8 cellular contexts compared by ENCODE assay signal in the genomic region with DNA sequence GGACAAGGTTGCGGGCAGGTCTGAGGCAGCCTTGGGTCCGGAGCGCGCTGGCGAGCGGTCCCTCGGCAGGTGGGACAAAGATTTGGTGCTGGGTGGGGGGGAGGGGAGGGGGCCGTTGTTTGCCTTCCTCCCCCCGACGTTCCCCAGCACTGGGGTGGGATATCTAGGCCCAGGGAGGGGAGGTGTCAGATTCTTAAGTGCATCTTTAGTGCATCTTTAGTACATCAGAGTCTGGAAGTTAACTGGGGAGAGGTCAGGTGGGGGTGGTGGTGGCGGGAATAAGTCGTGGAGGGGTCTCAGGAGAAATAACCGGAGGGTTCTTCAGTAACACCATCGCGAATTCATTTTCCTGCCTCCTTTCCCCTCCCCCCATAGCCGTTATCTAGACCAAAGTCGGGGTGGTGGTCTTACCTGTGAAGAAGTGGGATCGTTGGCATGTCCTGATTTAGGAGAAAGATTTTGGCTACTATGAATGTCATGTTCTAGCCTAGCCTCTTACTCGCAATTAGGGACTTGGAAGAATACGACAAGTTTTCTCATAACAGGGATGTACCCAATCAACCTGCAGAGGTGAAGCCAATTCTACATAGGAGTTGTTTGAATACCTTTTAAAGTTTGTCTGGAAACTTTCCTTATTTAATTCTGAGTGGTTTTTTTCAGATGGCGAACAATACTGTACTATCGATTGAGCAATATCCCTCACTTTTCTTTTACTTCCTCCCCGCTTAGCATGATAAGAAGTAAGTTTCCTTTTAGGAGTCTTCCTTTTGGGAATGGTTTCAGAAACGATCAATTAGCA. TPM values are rescaled to one million over a fixed set of nuclear protein-coding genes. Genes with fewer than 3 reads are reported as not detected.
A peak's percentile ranks its signal among the peaks of the same experiment; 100 is the strongest.
DNase-seq lines count a peak whose midpoint lies in the region; ATAC-seq, FAIRE-seq and TF ChIP-seq lines count a peak whose summit lies in the region.

No MANE protein-coding gene starts in this region.

- CTCF ChIA-PET in AG04449 (lab: Yijun Ruan, JAX), result interaction anchor here (1.3 kb wide), 1 partner anchor 68 kb away, joined by 3 read pairs; no protein-coding TSS in a partner anchor

- H3K4me3 ChIP-seq in AG04449 (ENCODE audit: low read depth, low read length) (peak overlapping the region; percentile 86), skeletal muscle satellite cell (ENCODE audit: low read length) (peak overlapping the region; percentile 82)

- peak overlapping the region; percentile 93 for H3K9ac ChIP-seq in skeletal muscle satellite cell (ENCODE audit: low read depth, low read length)

- H3K9me3 ChIP-seq in skeletal muscle satellite cell (replicated peaks; ENCODE audit: low read length), result no peaks in the 10 kb centered on the region

- FAIRE-seq in GM19239 (lab: Jason Lieb, UNC), result peak; percentile 73

- no peaks in the 10 kb centered on the region for H3K36me3 ChIP-seq in skeletal muscle satellite cell (ENCODE audit: insufficient read depth, low read length)

- H3K4me2 ChIP-seq in skeletal muscle satellite cell (ENCODE audit: low read length), result peak overlapping the region; percentile 88

- ATAC-seq in GM18868 (IDR thresholded peaks at IDR 0.05; ENCODE audit: unreplicated experiment), result no peak

- H3K4me1 ChIP-seq in skeletal muscle satellite cell (ENCODE audit: control insufficient read depth, insufficient read depth, low read length), result peaks cover 14% of the 10 kb centered on the region

- TF ChIP-seq CTCF in AG04449 (IDR thresholded peaks at IDR 0.05; ENCODE audit: insufficient read depth, low read length, missing control alignments), result no peak

- POLR2A ChIA-PET in AG04449 (lab: Yijun Ruan, JAX), result no interaction called here

- no peaks in the 10 kb centered on the region for H3K27me3 ChIP-seq in skeletal muscle satellite cell (ENCODE audit: control insufficient read depth, insufficient read depth, low read length)

- DNase-seq in AG04449 (ENCODE audit: low read depth, low spot score) (no peak), GM19239 (ENCODE audit: insufficient read length, low spot score) (no peak), UCSD-AML1 (lab: John Stamatoyannopoulos, UW; ENCODE audit: unreplicated experiment) (peak; percentile 28), germinal center (ENCODE audit: low spot score) (peak; percentile 8), NCI-H446 (lab: John Stamatoyannopoulos, UW) (no peak)
- DNase-seq in stimulated activated CD4-positive, alpha-beta T cell treated with anti-CD3 and anti-CD28 coated beads, Interleukin-15, amount 100 ng/mL, for 24 hours, result no peak

RNA-seq across cellular contexts. Expression of a gene that starts 0.9 kb away (rescaled TPM):
- 37.4 and 44.4 TPM in 2 replicates for total RNA-seq in skeletal muscle satellite cell (2012; rRNA removed)

Comparison
In these comparisons a context has a peak if more than half of its experiments do, and no peak if none do; other contexts are left out.
1. DNase-seq: peak in UCSD-AML1 (single experiment) and germinal center (single experiment); none in AG04449 (single experiment), GM19239 (single experiment), stimulated activated CD4-positive, alpha-beta T cell treated with anti-CD3 and anti-CD28 coated beads, Interleukin-15, amount 100 ng/mL, for 24 hours (single experiment) and NCI-H446 (0 of 2).